9 cellular contexts compared by ENCODE assay signal in the genomic region with DNA sequence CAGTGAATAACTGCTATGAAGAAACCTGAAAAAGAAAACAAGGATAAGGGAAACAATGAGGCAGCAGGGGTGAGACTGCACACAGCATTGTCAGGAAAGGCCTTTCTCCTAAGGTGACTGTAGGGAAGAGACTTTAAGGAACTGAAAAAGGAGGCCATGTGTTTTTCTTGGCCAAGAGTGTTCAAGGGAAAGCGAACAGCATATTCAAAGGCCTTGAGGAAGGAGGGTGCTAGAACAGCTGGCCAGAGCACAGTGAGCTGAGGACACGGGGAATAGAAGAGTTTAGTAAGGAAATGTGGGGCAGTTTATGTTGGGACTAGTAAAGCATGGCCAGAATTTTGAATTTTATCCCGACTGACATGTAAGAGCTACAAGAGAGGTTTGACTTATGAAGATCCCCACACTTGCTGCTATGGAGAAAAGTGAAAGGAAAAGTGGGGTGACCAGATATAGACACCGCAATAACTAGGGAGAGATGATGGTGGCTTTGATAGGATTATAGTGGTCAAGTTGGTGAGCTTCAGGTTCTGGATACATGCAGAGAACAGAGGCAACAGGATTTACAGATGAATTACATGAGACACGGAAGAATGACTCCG. TPM values are rescaled to one million over a fixed set of nuclear protein-coding genes. Genes with fewer than 3 reads are reported as not detected.
A peak's percentile ranks its signal among the peaks of the same experiment; 100 is the strongest.
DNase-seq lines count a peak whose midpoint lies in the region; ATAC-seq, FAIRE-seq and TF ChIP-seq lines count a peak whose summit lies in the region.
"Had no signal": no experiment of that assay in that cellular context is flagged by ENCODE, and none has a peak within 500 bp of the region (broad histone marks: within the 10 kb centered on the region; RNA-seq: fewer than 3 reads in every experiment).

No MANE protein-coding gene starts in this region.

- peak overlapping the region; percentile 91 for H2AFZ ChIP-seq in K562 (ENCODE audit: low read depth, low read length)

- no peaks in the 10 kb centered on the region for H3K9me3 Mint-ChIP-seq in CD8-positive, alpha-beta T cell
- no peaks in the 10 kb centered on the region for H3K9me3 Mint-ChIP-seq in naive thymus-derived CD8-positive, alpha-beta T cell

- H3K27me3 Mint-ChIP-seq in CD8-positive, alpha-beta T cell (ENCODE audit: low read depth): no peaks in the 10 kb centered on the region
- H3K27me3 Mint-ChIP-seq in naive thymus-derived CD8-positive, alpha-beta T cell: no peaks in the 10 kb centered on the region

- no peak for DNase-seq in CD8-positive, alpha-beta T cell
- DNase-seq in K562 (ENCODE audit: extremely low read depth in 1 of 4, low spot score in 3 of 4): peak in 2 of 4 experiments; percentile 21 to 44
- DNase-seq in naive thymus-derived CD8-positive, alpha-beta T cell: no peak
- no peak for DNase-seq in C1 segment of cervical spinal cord (lab: John Stamatoyannopoulos, UW)
- DNase-seq in cortex of kidney (lab: John Stamatoyannopoulos, UW): no peak
- no peak for DNase-seq in HPDE6-E6E7 (ENCODE audit: extremely low spot score)

- no peak for TF ChIP-seq RAD21 in K562 (CRISPR knock-in tag; conservative IDR thresholded peaks at IDR 0.05 in 1 of 2, IDR thresholded peaks at IDR 0.05 in 1 of 2)

- H3K4me2 ChIP-seq in K562 (ENCODE audit: insufficient read depth, low read length): peak overlapping the region; percentile 93

- TF ChIP-seq CTCF in CD8-positive, alpha-beta T cell (IDR thresholded peaks at IDR 0.05): no peak
- no peak for TF ChIP-seq CTCF in K562 (IDR thresholded peaks at IDR 0.05 in 2 of 3, conservative IDR thresholded peaks at IDR 0.05 in 1 of 3; ENCODE audit: insufficient read depth in 2 of 3, low read depth in 1 of 3, low read length in 3 of 3)

- no peaks in the 10 kb centered on the region for H3K36me3 ChIP-seq in CD8-positive, alpha-beta T cell (ENCODE audit: insufficient read depth, low read length)
- H3K36me3 ChIP-seq in KOPT-K1 (ENCODE audit: insufficient read depth, low read length) (no peaks in the 10 kb centered on the region), K562 (ENCODE audit: control insufficient read depth, insufficient read depth, low read length) (0 out of 3 replicates have a peak, but pooled peaks cover 2% of the 10 kb centered on the region)

- in situ Hi-C loops in K562 (cut with MboI): no loop called here

- 9% methylated on average over 6 of the region's 6 CpGs for WGBS in K562 (ENCODE audit: insufficient coverage, low coverage, missing lambda C conversion rate)

- H3K4me3 ChIP-seq in CD8-positive, alpha-beta T cell (ENCODE audit: low read depth, low read length): peak overlapping the region; percentile 30
- H3K4me3 ChIP-seq in K562: peak overlapping the region; percentile 80

- no peak for ATAC-seq in CD8-positive, alpha-beta T cell
- ATAC-seq in K562 (peak; percentile 33), GM18867 (IDR thresholded peaks at IDR 0.05; ENCODE audit: unreplicated experiment) (no peak)
- ATAC-seq in naive thymus-derived CD8-positive, alpha-beta T cell: no peak
- ATAC-seq: esophagus mucosa had no signal

- peaks cover 29% of the 10 kb centered on the region for H3K79me2 ChIP-seq in K562 (ENCODE audit: control insufficient read depth, insufficient read depth, low read length)

- POLR2A ChIA-PET in CD8-positive, alpha-beta T cell (lab: Charles Lee): interaction anchor here (1.1 to 3.3 kb wide), 4 partner anchors 8 to 56 kb away, joined by 4 to 54 read pairs (median 8); a partner anchor contains a TSS
- POLR2A ChIA-PET in K562 (lab: Yijun Ruan, JAX): interaction anchor here (0.6 to 2.1 kb wide), 8 partner anchors 8 to 550 kb away, joined by 3 to 17 read pairs (median 4); a partner anchor contains a TSS
- POLR2A ChIA-PET in naive thymus-derived CD8-positive, alpha-beta T cell (lab: Charles Lee): interaction anchor here (0.9 to 12.8 kb wide), 5 partner anchors 15 to 59 kb away, joined by 3 to 370 read pairs (median 12); a partner anchor contains a TSS

- intact Hi-C loops in CD8-positive, alpha-beta T cell (cut with DNase I, micrococcal nuclease): loop anchor here in 1 of 2 experiments (1.0 kb wide), 1 partner anchor 12 kb away; no protein-coding TSS in a partner anchor
- intact Hi-C loops in K562 (cut with micrococcal nuclease): loop anchor here (1.0 kb wide), 1 partner anchor 15 kb away; no protein-coding TSS in a partner anchor

- H3K27me3 ChIP-seq in CD8-positive, alpha-beta T cell (ENCODE audit: insufficient read depth, low read length): no peaks in the 10 kb centered on the region
- H3K27me3 ChIP-seq in K562 (ENCODE audit: control insufficient read depth in 2 of 2, insufficient read depth in 2 of 2, low read length in 2 of 2): no peaks in the 10 kb centered on the region

- H3K27ac ChIP-seq in CD8-positive, alpha-beta T cell (ENCODE audit: low read depth, low read length): no peak overlapping the region
- H3K27ac ChIP-seq in KOPT-K1 (ENCODE audit: low read depth, low read length, poor library complexity, severe bottlenecking): peak overlapping the region; percentile 93
- peak overlapping the region; percentile 92 for H3K27ac ChIP-seq in K562 (ENCODE audit: extremely low read depth, low read depth, low read length)

- CTCF ChIA-PET in CD8-positive, alpha-beta T cell (lab: Charles Lee): interaction anchor here (0.5 to 1.4 kb wide), 2 partner anchors 17 to 72 kb away, joined by 3 to 5 read pairs; no protein-coding TSS in a partner anchor
- CTCF ChIA-PET in K562 (lab: Yijun Ruan, JAX; ENCODE audit: low intra/inter-chr PET ratio): no interaction called here

- H3K4me1 Mint-ChIP-seq in CD8-positive, alpha-beta T cell (ENCODE audit: low read depth): peaks cover 35% of the 10 kb centered on the region
- peaks cover 12 to 40% (median 31%) of the 10 kb centered on the region in 4 donors for H3K4me1 Mint-ChIP-seq in naive thymus-derived CD8-positive, alpha-beta T cell

- peaks cover 2% of the 10 kb centered on the region for H3K36me3 Mint-ChIP-seq in CD8-positive, alpha-beta T cell
- H3K36me3 Mint-ChIP-seq in naive thymus-derived CD8-positive, alpha-beta T cell: no peaks in the 10 kb centered on the region

- H3K9me3 ChIP-seq in CD8-positive, alpha-beta T cell (ENCODE audit: low read length): no peaks in the 10 kb centered on the region
- H3K9me3 ChIP-seq in KOPT-K1 (ENCODE audit: insufficient read depth, low read length, poor library complexity, severe bottlenecking) (no peaks in the 10 kb centered on the region), K562 (replicated peaks; ENCODE audit: control insufficient read depth, insufficient read depth, low read depth, low read length) (no peaks in the 10 kb centered on the region)

- peak overlapping the region; percentile 93 for H3K27ac Mint-ChIP-seq in CD8-positive, alpha-beta T cell
- H3K27ac Mint-ChIP-seq in naive thymus-derived CD8-positive, alpha-beta T cell: peak overlapping the region; percentile 53 to 97 (median 90)

- H3K4me3 Mint-ChIP-seq in CD8-positive, alpha-beta T cell: peak overlapping the region; percentile 89
- peak overlapping the region; percentile 73 to 95 (median 90) for H3K4me3 Mint-ChIP-seq in naive thymus-derived CD8-positive, alpha-beta T cell

- TF ChIP-seq EP300 in K562 (IDR thresholded peaks at IDR 0.05; ENCODE audit: low read length): no peak

- H3K9ac ChIP-seq in K562 (ENCODE audit: insufficient read depth in 1 of 2, low read depth in 2 of 2, low read length in 2 of 2): peak overlapping the region; percentile 80 to 89

- H3K4me1 ChIP-seq in CD8-positive, alpha-beta T cell (ENCODE audit: insufficient read depth, low read length): peaks cover 30% of the 10 kb centered on the region
- H3K4me1 ChIP-seq in K562 (replicated peaks in 1 of 2; ENCODE audit: control insufficient read depth in 2 of 2, insufficient read depth in 2 of 2, low read length in 2 of 2): peaks cover 6 to 8% of the 10 kb centered on the region in 2 experiments; a peak in 2 of 5 replicates

- TF ChIP-seq POLR2A in K562 (conservative IDR thresholded peaks at IDR 0.05): no peak

- H3K9me1 ChIP-seq in K562 (ENCODE audit: control insufficient read depth, insufficient read depth, low read length): no peaks in the 10 kb centered on the region

- no peaks in the 10 kb centered on the region for H4K20me1 ChIP-seq in K562 (replicated peaks; ENCODE audit: control insufficient read depth, insufficient read depth, low read length)

- no TSS peak for BruUV-seq in K562 (replicated peaks; lab: Mats Ljungman, UMichigan)

- no peak for FAIRE-seq in K562 (lab: Jason Lieb, UNC)

RNA-seq across cellular contexts. Expression of a gene that starts 1.4 kb away (rescaled TPM):
- 1 to 10 TPM in 1 of 2 experiments, under 1 TPM in 1; 0.97 to 1.2 TPM for total RNA-seq in CD8-positive, alpha-beta T cell
- total RNA-seq in K562 (2011; cell fraction: chromatin; rRNA removed; ENCODE audit: low replicate concordance): 8.6 and 12.2 TPM in 2 replicates
- 2.1 and 2.7 TPM in 2 replicates for total RNA-seq in K562 (2011; cell fraction: nucleolus; rRNA removed)
- total RNA-seq in K562 (2011; cell fraction: nucleoplasm; rRNA removed): 4.9 and 5.9 TPM in 2 replicates
- 4.6 and 6.4 TPM in 2 replicates for total RNA-seq in K562 (2014; rRNA removed)
- total RNA-seq in K562 (2014; rRNA removed; fragmentation: Illumina TruSeq; extraction: Trizol): 11.5 and 13.8 TPM in 2 replicates
- total RNA-seq in K562 (2015; rRNA removed; fragmentation: Illumina TruSeq; extraction: Trizol): 8.4 and 8.6 TPM in 2 replicates
- 9.8 and 10.3 TPM in 2 replicates for total RNA-seq in K562 (2021)
- polyA plus RNA-seq in K562 (2011; rRNA removed): 14.4 and 23.7 TPM in 2 replicates
- polyA plus RNA-seq in K562 (2011; cell fraction: cytosol; rRNA removed): 5.7 and 7.0 TPM in 2 replicates
- 7.0 and 7.6 TPM in 2 replicates for polyA plus RNA-seq in K562 (2011; cell fraction: nucleus; rRNA removed)
- polyA plus RNA-seq in K562 (2012): 9.3 and 11.4 TPM in 2 replicates
- 12.5 and 13.8 TPM in 2 replicates for polyA plus RNA-seq in K562 (2014; fragmentation: Illumina TruSeq; extraction: Trizol)
- 10 to 100 TPM; 27.9 to 31.8 TPM for polyA plus RNA-seq in K562 (2014; fragmentation: Nextera tagmentation; extraction: Ambion mirVana)
- 12.3 and 14.7 TPM in 2 replicates for polyA plus RNA-seq in K562 (2014; rRNA removed)
- 9.6 and 11.0 TPM in 2 replicates for polyA minus RNA-seq in K562 (2011; rRNA and poly(A)+ RNA removed)
- 4.7 and 5.4 TPM in 2 replicates for polyA minus RNA-seq in K562 (2011; cell fraction: cytosol; rRNA and poly(A)+ RNA removed)
- 3.2 and 5.3 TPM in 2 replicates for polyA minus RNA-seq in K562 (2011; cell fraction: nucleus; rRNA and poly(A)+ RNA removed)
- total RNA-seq in naive thymus-derived CD8-positive, alpha-beta T cell: 1 to 10 TPM; 6.2 to 8.6 TPM
- polyA plus RNA-seq in naive thymus-derived CD8-positive, alpha-beta T cell: 10 to 100 TPM; 12.0 to 15.7 (median 12.6) TPM

RNA-seq across cellular contexts. Expression of a gene that starts 6.7 kb away (rescaled TPM):
- total RNA-seq in CD8-positive, alpha-beta T cell: 10 to 100 TPM; 84.8 to 91.2 TPM
- total RNA-seq in K562 (2011; cell fraction: chromatin; rRNA removed; ENCODE audit: low replicate concordance): 13.6 and 77.0 TPM in 2 replicates
- 7.8 and 12.0 TPM in 2 replicates for total RNA-seq in K562 (2011; cell fraction: nucleolus; rRNA removed)
- total RNA-seq in K562 (2011; cell fraction: nucleoplasm; rRNA removed): 20.5 and 24.4 TPM in 2 replicates
- total RNA-seq in K562 (2014; rRNA removed) (38.4 and 39.1 TPM in 2 replicates), K562 (2014; rRNA removed; fragmentation: Illumina TruSeq; extraction: Trizol) (90.9 and 106 TPM in 2 replicates), K562 (2015; rRNA removed; fragmentation: Illumina TruSeq; extraction: Trizol) (77.4 and 85.7 TPM in 2 replicates), K562 (2021) (49.9 and 50.4 TPM in 2 replicates)
- polyA plus RNA-seq in K562 (2011; rRNA removed) (37.6 and 45.5 TPM in 2 replicates), K562 (2014; fragmentation: Illumina TruSeq; extraction: Trizol) (60.7 and 65.1 TPM in 2 replicates), K562 (2014; fragmentation: Nextera tagmentation; extraction: Ambion mirVana) (10 to 100 TPM; 62.8 to 67.4 TPM), K562 (2014; rRNA removed) (39.8 and 45.4 TPM in 2 replicates)
- polyA plus RNA-seq in K562 (2011; cell fraction: cytosol; rRNA removed): 4.2 and 10.4 TPM in 2 replicates
- 20.2 and 31.1 TPM in 2 replicates for polyA plus RNA-seq in K562 (2011; cell fraction: nucleus; rRNA removed)
- 40.9 and 45.1 TPM in 2 replicates for polyA plus RNA-seq in K562 (2012)
- polyA minus RNA-seq in K562 (2011; rRNA and poly(A)+ RNA removed): 37.3 and 44.1 TPM in 2 replicates
- 13.3 and 13.7 TPM in 2 replicates for polyA minus RNA-seq in K562 (2011; cell fraction: cytosol; rRNA and poly(A)+ RNA removed)
- 11.2 and 21.8 TPM in 2 replicates for polyA minus RNA-seq in K562 (2011; cell fraction: nucleus; rRNA and poly(A)+ RNA removed)
- total RNA-seq in naive thymus-derived CD8-positive, alpha-beta T cell: 10 to 100 TPM; 62.0 to 62.6 TPM
- polyA plus RNA-seq in naive thymus-derived CD8-positive, alpha-beta T cell: 10 to 100 TPM; 20.0 to 21.9 (median 20.6) TPM

RNA-seq across cellular contexts. Expression of a gene that starts 25.1 kb away (rescaled TPM):
- total RNA-seq in CD8-positive, alpha-beta T cell: 10 to 100 TPM; 26.3 to 28.5 TPM
- 58.0 and 146 TPM in 2 replicates for total RNA-seq in K562 (2011; cell fraction: chromatin; rRNA removed; ENCODE audit: low replicate concordance)
- total RNA-seq in K562 (2011; cell fraction: nucleolus; rRNA removed): 29.2 and 30.5 TPM in 2 replicates
- total RNA-seq in K562 (2011; cell fraction: nucleoplasm; rRNA removed): 45.7 and 48.4 TPM in 2 replicates
- total RNA-seq in K562 (2014; rRNA removed): 19.1 and 19.8 TPM in 2 replicates
- total RNA-seq in K562 (2014; rRNA removed; fragmentation: Illumina TruSeq; extraction: Trizol): 49.6 and 60.7 TPM in 2 replicates
- total RNA-seq in K562 (2015; rRNA removed; fragmentation: Illumina TruSeq; extraction: Trizol): 39.0 and 40.7 TPM in 2 replicates
- 32.8 and 37.1 TPM in 2 replicates for total RNA-seq in K562 (2021)
- polyA plus RNA-seq in K562 (2011; rRNA removed): 21.8 and 28.7 TPM in 2 replicates
- 4.6 and 9.6 TPM in 2 replicates for polyA plus RNA-seq in K562 (2011; cell fraction: cytosol; rRNA removed)
- polyA plus RNA-seq in K562 (2011; cell fraction: nucleus; rRNA removed): 23.9 and 25.3 TPM in 2 replicates
- 15.2 and 15.3 TPM in 2 replicates for polyA plus RNA-seq in K562 (2012)
- polyA plus RNA-seq in K562 (2014; fragmentation: Illumina TruSeq; extraction: Trizol): 23.0 and 29.1 TPM in 2 replicates
- polyA plus RNA-seq in K562 (2014; fragmentation: Nextera tagmentation; extraction: Ambion mirVana): 10 to 100 TPM; 16.6 to 21.8 TPM
- 14.6 and 15.7 TPM in 2 replicates for polyA plus RNA-seq in K562 (2014; rRNA removed)
- polyA minus RNA-seq in K562 (2011; rRNA and poly(A)+ RNA removed): 93.4 and 105 TPM in 2 replicates
- polyA minus RNA-seq in K562 (2011; cell fraction: cytosol; rRNA and poly(A)+ RNA removed): 25.1 and 34.2 TPM in 2 replicates
- polyA minus RNA-seq in K562 (2011; cell fraction: nucleus; rRNA and poly(A)+ RNA removed): 40.7 and 88.4 TPM in 2 replicates
- 10 to 100 TPM; 30.3 to 30.5 TPM for total RNA-seq in naive thymus-derived CD8-positive, alpha-beta T cell
- 10 to 100 TPM; 12.0 to 14.1 (median 13.0) TPM for polyA plus RNA-seq in naive thymus-derived CD8-positive, alpha-beta T cell

RNA-seq across cellular contexts. Expression of a gene that starts 55.7 kb away (rescaled TPM):
- total RNA-seq in CD8-positive, alpha-beta T cell: 100 to 1,000 TPM; 104 to 116 TPM
- 125 and 302 TPM in 2 replicates for total RNA-seq in K562 (2011; cell fraction: chromatin; rRNA removed; ENCODE audit: low replicate concordance)
- total RNA-seq in K562 (2011; cell fraction: nucleolus; rRNA removed): 96.4 and 110 TPM in 2 replicates
- total RNA-seq in K562 (2011; cell fraction: nucleoplasm; rRNA removed): 142 and 158 TPM in 2 replicates
- 431 and 451 TPM in 2 replicates for total RNA-seq in K562 (2014; rRNA removed)
- 677 and 776 TPM in 2 replicates for total RNA-seq in K562 (2014; rRNA removed; fragmentation: Illumina TruSeq; extraction: Trizol)
- total RNA-seq in K562 (2015; rRNA removed; fragmentation: Illumina TruSeq; extraction: Trizol): 512 and 540 TPM in 2 replicates
- total RNA-seq in K562 (2021): 573 and 579 TPM in 2 replicates
- 523 and 739 TPM in 2 replicates for polyA plus RNA-seq in K562 (2011; rRNA removed)
- polyA plus RNA-seq in K562 (2011; cell fraction: cytosol; rRNA removed): 168 and 344 TPM in 2 replicates
- 149 and 297 TPM in 2 replicates for polyA plus RNA-seq in K562 (2011; cell fraction: nucleus; rRNA removed)
- polyA plus RNA-seq in K562 (2012): 444 and 544 TPM in 2 replicates
- polyA plus RNA-seq in K562 (2014; fragmentation: Illumina TruSeq; extraction: Trizol): 701 and 741 TPM in 2 replicates
- 1,000 to 10,000 TPM in 1 of 2 experiments, 100 to 1,000 TPM in 1; 705 to 1,153 TPM for polyA plus RNA-seq in K562 (2014; fragmentation: Nextera tagmentation; extraction: Ambion mirVana)
- 625 and 647 TPM in 2 replicates for polyA plus RNA-seq in K562 (2014; rRNA removed)
- 1,155 and 1,163 TPM in 2 replicates for polyA minus RNA-seq in K562 (2011; rRNA and poly(A)+ RNA removed)
- 311 and 378 TPM in 2 replicates for polyA minus RNA-seq in K562 (2011; cell fraction: cytosol; rRNA and poly(A)+ RNA removed)
- polyA minus RNA-seq in K562 (2011; cell fraction: nucleus; rRNA and poly(A)+ RNA removed): 102 and 224 TPM in 2 replicates
- total RNA-seq in naive thymus-derived CD8-positive, alpha-beta T cell: 100 to 1,000 TPM; 145 to 148 TPM
- 100 to 1,000 TPM; 130 to 182 (median 168) TPM for polyA plus RNA-seq in naive thymus-derived CD8-positive, alpha-beta T cell
